In genomic region chr4:21005647-21006046, GRCh38 we compare ENCODE assay signal across 4 cellular contexts.
TF ChIP-seq lines count a peak whose summit lies in the region.

No MANE protein-coding gene starts in this region.

TF ChIP-seq in HepG2, 621 proteins besides CTCF, POLR2A, EP300 and RAD21 (continues in another document):
- TF ChIP-seq HHEX (CRISPR knock-in tag; IDR thresholded peaks at IDR 0.05) (no peak), ZNF766 (CRISPR knock-in tag; IDR thresholded peaks at IDR 0.05; ENCODE audit: borderline replicate concordance) (no peak), ZNF280D (CRISPR knock-in tag; IDR thresholded peaks at IDR 0.05) (no peak), CEBPB (IDR thresholded peaks at IDR 0.05; ENCODE audit: borderline replicate concordance, low read depth, low read length) (peak; percentile 48; the same call in 1 of the 2 replicates), TBL1XR1 (IDR thresholded peaks at IDR 0.05; ENCODE audit: borderline replicate concordance, low read length, partially characterized antibody) (no peak), RBFOX2 (IDR thresholded peaks at IDR 0.05; ENCODE audit: low read depth, low read length) (no peak), ZSCAN22 (CRISPR knock-in tag; IDR thresholded peaks at IDR 0.05) (no peak)

TF ChIP-seq in IMR-90, 13 proteins besides CTCF, POLR2A, EP300 and RAD21:
- TF ChIP-seq CHD1 (IDR thresholded peaks at IDR 0.05; ENCODE audit: low read depth, low read length) (no peak), CEBPB (IDR thresholded peaks at IDR 0.05; ENCODE audit: low read depth, low read length) (peak; percentile 74; the same call in 1 of the 2 replicates)

TF ChIP-seq in K562, 482 proteins besides CTCF, POLR2A, EP300 and RAD21:
- 0 out of 2 replicates have a peak, but pooled peaks have one; percentile 43 for TF ChIP-seq CEBPB (tag; IDR thresholded peaks at IDR 0.05)
- TF ChIP-seq CEBPG (CRISPR knock-in tag; IDR thresholded peaks at IDR 0.05), result no peak
- TF ChIP-seq CEBPG (tag; conservative IDR thresholded peaks at IDR 0.05 in 1 of 2, IDR thresholded peaks at IDR 0.05 in 1 of 2), result peak in 1 of 2 experiments; percentile 76; a peak in 2 of 4 replicates
- no peak for TF ChIP-seq ELF2 (CRISPR knock-in tag; IDR thresholded peaks at IDR 0.05)

TF ChIP-seq in H1, 55 proteins besides CTCF, POLR2A, EP300 and RAD21:
- peak; percentile 68; the same call in 1 of the 2 replicates for TF ChIP-seq CEBPB (IDR thresholded peaks at IDR 0.05; ENCODE audit: low read depth, low read length)
- TF ChIP-seq MAFK (IDR thresholded peaks at IDR 0.05; ENCODE audit: low read depth, low read length), result no peak
